ENCODE assay signal across 1 cellular context in genomic region chr4:36280555-36280954, GRCh38.
A peak's percentile ranks its signal among the peaks of the same experiment; 100 is the strongest.
TF ChIP-seq lines count a peak whose summit lies in the region.

No MANE protein-coding gene starts in this region.

TF ChIP-seq in H1, 55 proteins besides CTCF, POLR2A, EP300 and RAD21:
- TF ChIP-seq CHD2 (IDR thresholded peaks at IDR 0.05; ENCODE audit: low read length) (no peak), RNF2 (IDR thresholded peaks at IDR 0.05; ENCODE audit: borderline replicate concordance, low read depth, low read length, missing control alignments, poor library complexity, severe bottlenecking) (no peak), TEAD4 (IDR thresholded peaks at IDR 0.05; ENCODE audit: low read depth, low read length) (0 out of 2 replicates have a peak, but pooled peaks have one; percentile 18), ATF3 (IDR thresholded peaks at IDR 0.05; ENCODE audit: insufficient read depth, low read depth, low read length) (no peak), TAF1 (IDR thresholded peaks at IDR 0.05; ENCODE audit: low read depth, low read length) (no peak), NRF1 (IDR thresholded peaks at IDR 0.05; ENCODE audit: low read depth, low read length) (no peak)
- TF ChIP-seq, protein P1, sequence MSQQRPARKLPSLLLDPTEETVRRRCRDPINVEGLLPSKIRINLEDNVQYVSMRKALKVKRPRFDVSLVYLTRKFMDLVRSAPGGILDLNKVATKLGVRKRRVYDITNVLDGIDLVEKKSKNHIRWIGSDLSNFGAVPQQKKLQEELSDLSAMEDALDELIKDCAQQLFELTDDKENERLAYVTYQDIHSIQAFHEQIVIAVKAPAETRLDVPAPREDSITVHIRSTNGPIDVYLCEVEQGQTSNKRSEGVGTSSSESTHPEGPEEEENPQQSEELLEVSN (IDR thresholded peaks at IDR 0.05): no peak
TF ChIP-seq in H1: peak in this region for 1.
